ENCODE assay signal across 23 cellular contexts in the genomic region with DNA sequence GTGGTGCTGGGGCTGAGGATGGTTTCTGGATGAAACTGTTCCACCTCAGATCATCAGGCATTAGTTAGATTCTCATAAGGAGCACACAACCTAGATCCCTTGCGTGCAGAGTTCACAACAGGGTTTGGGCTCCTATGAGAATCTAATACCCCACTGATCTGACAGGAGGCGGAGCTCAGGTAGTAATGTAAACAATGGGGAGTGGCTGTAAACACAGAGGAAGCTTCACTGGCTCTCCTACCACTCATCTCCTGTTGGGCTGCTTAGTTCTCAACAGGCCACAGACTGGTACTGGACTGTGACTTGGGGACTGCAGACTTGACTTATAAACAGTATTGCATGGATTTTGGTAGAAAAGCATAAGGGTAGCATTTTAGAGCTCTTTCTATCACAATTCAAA.
DNase-seq lines count a peak whose midpoint lies in the region; TF ChIP-seq lines count a peak whose summit lies in the region.
"Had no signal": no experiment of that assay in that cellular context is flagged by ENCODE, and none has a peak within 500 bp of the region (broad histone marks: within the 10 kb centered on the region; RNA-seq: fewer than 3 reads in every experiment).

No MANE protein-coding gene starts in this region.

- no peaks in the 10 kb centered on the region for H4K20me1 ChIP-seq in neural progenitor cell (ENCODE audit: low read depth)

- H3K9ac ChIP-seq in neural progenitor cell: no peak overlapping the region

- no peaks in the 10 kb centered on the region for H3K27me3 Mint-ChIP-seq in neural progenitor cell (ENCODE audit: insufficient read depth, low read depth)
- H3K27me3 Mint-ChIP-seq: B cell had no signal

- H3K4me3 Mint-ChIP-seq in neural progenitor cell: no peak overlapping the region
- H3K4me3 Mint-ChIP-seq: B cell; CD8-positive, alpha-beta T cell; HFFc6 had no signal

- no peak overlapping the region for H3K27ac Mint-ChIP-seq in neural progenitor cell
- H3K27ac Mint-ChIP-seq: B cell; CD8-positive, alpha-beta T cell; HFFc6 had no signal

- H3K4me3 ChIP-seq in WERI-Rb-1 (ENCODE audit: low read depth, low read length) (no peak overlapping the region), neural progenitor cell (no peak overlapping the region)
- H3K4me3 ChIP-seq: HAP-1, PC-9, SJSA1 had no signal

- peaks cover 4% of the 10 kb centered on the region for H3K4me1 Mint-ChIP-seq in neural progenitor cell
- H3K4me1 Mint-ChIP-seq: B cell had no signal

- H3K36me3 Mint-ChIP-seq in neural progenitor cell: no peaks in the 10 kb centered on the region
- H3K36me3 Mint-ChIP-seq: CD8-positive, alpha-beta T cell had no signal

- H3K9me3 ChIP-seq in WERI-Rb-1 (ENCODE audit: severe bottlenecking) (peaks cover 3% of the 10 kb centered on the region), neural progenitor cell (ENCODE audit: low read depth) (no peaks in the 10 kb centered on the region)
- H3K9me3 ChIP-seq: HAP-1, SJSA1 had no signal

- peak overlapping the region; percentile 0 for H2AFZ ChIP-seq in neural progenitor cell (replicated peaks)
- H2AFZ ChIP-seq: PC-9 had no signal

- peak overlapping the region; percentile 87 for H3K27ac ChIP-seq in WERI-Rb-1
- H3K27ac ChIP-seq in neural progenitor cell: no peak overlapping the region
- no peak overlapping the region for H3K27ac ChIP-seq in caudate nucleus (ENCODE audit: low read depth, low read length)
- H3K27ac ChIP-seq: C4-2B, PC-9, SJSA1 had no signal

- H3K4me1 ChIP-seq in neural progenitor cell: no peaks in the 10 kb centered on the region
- H3K4me1 ChIP-seq: HAP-1, SJSA1 had no signal

- DNase-seq in ELF-1 (ENCODE audit: low read depth, low spot score) (peak; percentile 35), NCI-H69 (lab: John Stamatoyannopoulos, UW) (peak; percentile 63), WERI-Rb-1 (peak; percentile 62), neural progenitor cell (ENCODE audit: low spot score) (no peak), caudate nucleus (lab: John Stamatoyannopoulos, UW) (no peak), AG20443 (ENCODE audit: low spot score) (no peak)
- no peak for DNase-seq in stimulated activated CD4-positive, alpha-beta T cell treated with anti-CD3 and anti-CD28 coated beads, Interleukin-4, amount 100 ng/mL, for 24 hours
- DNase-seq: CD8-positive, alpha-beta T cell; GOT3; HFFc6; Karpas-422; NCI-H1092; NCI-H146; NCI-H1930; NCI-H2107; NCI-H526 treated with DMSO at 0.1 percent for 48 hours; NK-92 treated with Interleukin-12 subunit alpha and Interleukin-12 subunit beta, amount 100 ng/mL, for 24 hours; PC-9; T-helper 1 cell had no signal

- no peak overlapping the region for H3K4me2 ChIP-seq in neural progenitor cell
- H3K4me2 ChIP-seq: PC-9 had no signal

- no peaks in the 10 kb centered on the region for H3K79me2 ChIP-seq in neural progenitor cell (ENCODE audit: low read depth)

- H3K27me3 ChIP-seq in WERI-Rb-1 (ENCODE audit: insufficient read depth, low read depth, severe bottlenecking) (no peaks in the 10 kb centered on the region), neural progenitor cell (no peaks in the 10 kb centered on the region)
- H3K27me3 ChIP-seq: SJSA1 had no signal

- no peaks in the 10 kb centered on the region for H3F3A ChIP-seq in neural progenitor cell (ENCODE audit: low read depth)

- peaks cover 4% of the 10 kb centered on the region for H3K9me3 Mint-ChIP-seq in neural progenitor cell

- TF ChIP-seq CTCF in WERI-Rb-1 (IDR thresholded peaks at IDR 0.05; ENCODE audit: low read depth, low read length) (no peak), neural progenitor cell (IDR thresholded peaks at IDR 0.05) (no peak)

- H3K36me3 ChIP-seq in WERI-Rb-1 (no peaks in the 10 kb centered on the region), neural progenitor cell (no peaks in the 10 kb centered on the region)
- H3K36me3 ChIP-seq: HAP-1, SJSA1 had no signal

Comparison
In these comparisons a context has a peak if more than half of its experiments do, and no peak if none do; other contexts are left out.
1. DNase-seq: peak in ELF-1 (single experiment), NCI-H69 (single experiment) and WERI-Rb-1 (single experiment); none in neural progenitor cell (single experiment), caudate nucleus (0 of 61), stimulated activated CD4-positive, alpha-beta T cell treated with anti-CD3 and anti-CD28 coated beads, Interleukin-4, amount 100 ng/mL, for 24 hours (single experiment) and AG20443 (single experiment).